ENCODE assay signal across 21 cellular contexts in genomic region chr15:85488997-85489396, GRCh38.
A peak's percentile ranks its signal among the peaks of the same experiment; 100 is the strongest.
DNase-seq lines count a peak whose midpoint lies in the region; ATAC-seq, FAIRE-seq and TF ChIP-seq lines count a peak whose summit lies in the region.
"Had no signal": no experiment of that assay in that cellular context is flagged by ENCODE, and none has a peak within 500 bp of the region (broad histone marks: within the 10 kb centered on the region; RNA-seq: fewer than 3 reads in every experiment).

No MANE protein-coding gene starts in this region.

- H3K27me3 ChIP-seq in DOHH2 (ENCODE audit: control insufficient read depth, low read length) (no peaks in the 10 kb centered on the region), small intestine (ENCODE audit: control insufficient read depth in 2 of 2, insufficient read depth in 2 of 2, low read length in 2 of 2) (no peaks in the 10 kb centered on the region), GM23338 (ENCODE audit: insufficient read depth) (no peaks in the 10 kb centered on the region)
- H3K27me3 ChIP-seq: Peyer's patch, tibial nerve had no signal

- H2AFZ ChIP-seq in GM23338, result no peak overlapping the region

- no peak for ATAC-seq in GM23338
- ATAC-seq: left cardiac atrium had no signal

- H3K4me3 ChIP-seq in DOHH2 (ENCODE audit: low read length) (peak overlapping the region; percentile 6; the same call in 1 of the 2 replicates), small intestine (ENCODE audit: low read depth in 1 of 2, low read length in 2 of 2) (no peak overlapping the region), GM23338 (no peak overlapping the region)
- H3K4me3 ChIP-seq: Peyer's patch, tibial nerve had no signal

- H3K27me3 Mint-ChIP-seq in endothelial cell (ENCODE audit: unreplicated experiment) (peaks cover 1% of the 10 kb centered on the region), GM23338 (ENCODE audit: insufficient read depth, low read depth, poor library complexity) (peaks cover 5% of the 10 kb centered on the region)
- H3K27me3 Mint-ChIP-seq: IgD-negative memory B cell had no signal

- H3K9me3 Mint-ChIP-seq in endothelial cell (ENCODE audit: unreplicated experiment), result no peaks in the 10 kb centered on the region
- no peaks in the 10 kb centered on the region for H3K9me3 Mint-ChIP-seq in GM23338
- H3K9me3 Mint-ChIP-seq: IgD-negative memory B cell had no signal

- H3K79me2 ChIP-seq in DOHH2 (ENCODE audit: control insufficient read depth, low read length), result peaks cover 96% of the 10 kb centered on the region
- H3K79me2 ChIP-seq in GM23338 (replicated peaks; ENCODE audit: insufficient read depth), result peaks cover 60% of the 10 kb centered on the region

- H3K9me3 ChIP-seq in DOHH2 (ENCODE audit: control insufficient read depth, insufficient read depth, low read length) (no peaks in the 10 kb centered on the region), small intestine (ENCODE audit: control insufficient read depth, low read depth) (no peaks in the 10 kb centered on the region)
- H3K9me3 ChIP-seq: Peyer's patch, tibial nerve had no signal

- H3K4me2 ChIP-seq in DOHH2 (ENCODE audit: low read length) (peak overlapping the region; percentile 44), GM23338 (no peak overlapping the region)

- H3K27ac ChIP-seq in DOHH2 (ENCODE audit: low read depth, low read length) (no peak overlapping the region), small intestine (ENCODE audit: low read depth in 1 of 2, low read length in 1 of 2) (no peak overlapping the region), GM23338 (ENCODE audit: low read depth) (no peak overlapping the region)
- H3K27ac ChIP-seq: Peyer's patch had no signal

- H4K20me1 ChIP-seq in DOHH2 (ENCODE audit: control insufficient read depth, insufficient read depth, low read depth, low read length) (peaks cover 5% of the 10 kb centered on the region), GM23338 (replicated peaks; ENCODE audit: insufficient read depth) (peaks cover 11% of the 10 kb centered on the region)

- peaks cover 7% of the 10 kb centered on the region for H3K36me3 Mint-ChIP-seq in endothelial cell (ENCODE audit: low read depth, unreplicated experiment)
- H3K36me3 Mint-ChIP-seq in GM23338 (ENCODE audit: low read depth), result peaks cover 3% of the 10 kb centered on the region; the same call in 1 of the 3 replicates

- no peaks in the 10 kb centered on the region for H3K9me2 ChIP-seq in DOHH2 (replicated peaks; ENCODE audit: control insufficient read depth, low read length)
- H3K9me2 ChIP-seq in GM23338 (ENCODE audit: insufficient read depth), result no peaks in the 10 kb centered on the region

- peaks cover 43% of the 10 kb centered on the region for H3K4me1 Mint-ChIP-seq in endothelial cell (ENCODE audit: unreplicated experiment)
- H3K4me1 Mint-ChIP-seq in GM23338, result peaks cover 25% of the 10 kb centered on the region

- TF ChIP-seq CTCF in DOHH2 (IDR thresholded peaks at IDR 0.05; ENCODE audit: low read depth, low read length, poor library complexity, severe bottlenecking), result no peak
- no peak for TF ChIP-seq CTCF in endothelial cell (IDR thresholded peaks at IDR 0.05; ENCODE audit: unreplicated experiment)
- no peak for TF ChIP-seq CTCF in GM23338 (conservative IDR thresholded peaks at IDR 0.05; ENCODE audit: low read depth in 2 of 2)

- H3K4me1 ChIP-seq in DOHH2 (ENCODE audit: control insufficient read depth, low read length) (peaks cover 76% of the 10 kb centered on the region), small intestine (ENCODE audit: control insufficient read depth in 2 of 2, insufficient read depth in 1 of 2, low read depth in 1 of 2, low read length in 1 of 2) (no peaks in the 10 kb centered on the region), GM23338 (ENCODE audit: insufficient read depth) (peaks cover 2% of the 10 kb centered on the region; the same call in 1 of the 2 replicates)

- 7 to 60% (median 23%) methylated on average over 1 of the region's 1 CpG for WGBS in small intestine, 3 donors

- FAIRE-seq in small intestine (lab: Jason Lieb, UNC), result no peak

- no peak overlapping the region for H3K4me3 Mint-ChIP-seq in endothelial cell (ENCODE audit: unreplicated experiment)
- H3K4me3 Mint-ChIP-seq in GM23338, result no peak overlapping the region

- H3K36me3 ChIP-seq in DOHH2 (ENCODE audit: control insufficient read depth, low read length) (peaks cover 29% of the 10 kb centered on the region), small intestine (ENCODE audit: control insufficient read depth in 2 of 2, insufficient read depth in 2 of 2, low read length in 2 of 2) (no peaks in the 10 kb centered on the region), GM23338 (ENCODE audit: insufficient read depth) (no peaks in the 10 kb centered on the region)
- H3K36me3 ChIP-seq: Peyer's patch had no signal

- H3F3A ChIP-seq in DOHH2 (ENCODE audit: control insufficient read depth, insufficient read depth) (peaks cover 11% of the 10 kb centered on the region; the same call in 1 of the 2 replicates), GM23338 (replicated peaks; ENCODE audit: low read depth) (no peaks in the 10 kb centered on the region)

- peak overlapping the region; percentile 63 for H3K27ac Mint-ChIP-seq in endothelial cell (ENCODE audit: unreplicated experiment)
- H3K27ac Mint-ChIP-seq in GM23338, result no peak overlapping the region

- peak; percentile 57 for DNase-seq in HT-29 (ENCODE audit: low spot score)
- no peak for DNase-seq in endothelial cell (ENCODE audit: low spot score)
- peak; percentile 25 for DNase-seq in small intestine
- no peak for DNase-seq in SHP77 (lab: John Stamatoyannopoulos, UW)
- DNase-seq in GM23338 (ENCODE audit: low spot score), result no peak
- DNase-seq in UCSD-AML1 (lab: John Stamatoyannopoulos, UW; ENCODE audit: unreplicated experiment), result no peak
- DNase-seq: activated CD4-positive, alpha-beta T cell treated with anti-CD3 and anti-CD28 coated beads for 48 hours; activated CD8-positive, alpha-beta memory T cell treated with anti-CD3 and anti-CD28 coated beads, Interleukin-2, amount 50 U/mL, for 48 hours; AML-193; amygdala; central memory CD4-positive, alpha-beta T cell; GDM1; HCEC 1CT; left cardiac atrium; NCI-H1694; NCI-H82; Peyer's patch; stimulated activated CD4-positive, alpha-beta T cell treated with anti-CD3 and anti-CD28 coated beads, Interleukin-12 subunit alpha, Interleukin-12 subunit beta, amount 100 ng/mL, for 4 hours had no signal

TF ChIP-seq in GM23338, 12 proteins besides CTCF, POLR2A, EP300 and RAD21 (continues in another document):
- no peak for TF ChIP-seq NANOG (IDR thresholded peaks at IDR 0.05; ENCODE audit: borderline replicate concordance)
- TF ChIP-seq EZH2phosphoT487 (IDR thresholded peaks at IDR 0.05; ENCODE audit: unreplicated experiment), result no peak
- TF ChIP-seq, protein P1, sequence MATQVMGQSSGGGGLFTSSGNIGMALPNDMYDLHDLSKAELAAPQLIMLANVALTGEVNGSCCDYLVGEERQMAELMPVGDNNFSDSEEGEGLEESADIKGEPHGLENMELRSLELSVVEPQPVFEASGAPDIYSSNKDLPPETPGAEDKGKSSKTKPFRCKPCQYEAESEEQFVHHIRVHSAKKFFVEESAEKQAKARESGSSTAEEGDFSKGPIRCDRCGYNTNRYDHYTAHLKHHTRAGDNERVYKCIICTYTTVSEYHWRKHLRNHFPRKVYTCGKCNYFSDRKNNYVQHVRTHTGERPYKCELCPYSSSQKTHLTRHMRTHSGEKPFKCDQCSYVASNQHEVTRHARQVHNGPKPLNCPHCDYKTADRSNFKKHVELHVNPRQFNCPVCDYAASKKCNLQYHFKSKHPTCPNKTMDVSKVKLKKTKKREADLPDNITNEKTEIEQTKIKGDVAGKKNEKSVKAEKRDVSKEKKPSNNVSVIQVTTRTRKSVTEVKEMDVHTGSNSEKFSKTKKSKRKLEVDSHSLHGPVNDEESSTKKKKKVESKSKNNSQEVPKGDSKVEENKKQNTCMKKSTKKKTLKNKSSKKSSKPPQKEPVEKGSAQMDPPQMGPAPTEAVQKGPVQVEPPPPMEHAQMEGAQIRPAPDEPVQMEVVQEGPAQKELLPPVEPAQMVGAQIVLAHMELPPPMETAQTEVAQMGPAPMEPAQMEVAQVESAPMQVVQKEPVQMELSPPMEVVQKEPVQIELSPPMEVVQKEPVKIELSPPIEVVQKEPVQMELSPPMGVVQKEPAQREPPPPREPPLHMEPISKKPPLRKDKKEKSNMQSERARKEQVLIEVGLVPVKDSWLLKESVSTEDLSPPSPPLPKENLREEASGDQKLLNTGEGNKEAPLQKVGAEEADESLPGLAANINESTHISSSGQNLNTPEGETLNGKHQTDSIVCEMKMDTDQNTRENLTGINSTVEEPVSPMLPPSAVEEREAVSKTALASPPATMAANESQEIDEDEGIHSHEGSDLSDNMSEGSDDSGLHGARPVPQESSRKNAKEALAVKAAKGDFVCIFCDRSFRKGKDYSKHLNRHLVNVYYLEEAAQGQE (IDR thresholded peaks at IDR 0.05; ENCODE audit: unreplicated experiment), result no peak
- TF ChIP-seq ETS1 (IDR thresholded peaks at IDR 0.05), result no peak
- TF ChIP-seq POLR2AphosphoS5 (IDR thresholded peaks at IDR 0.05; ENCODE audit: low read depth), result no peak
- TF ChIP-seq STAT1 (IDR thresholded peaks at IDR 0.05; ENCODE audit: unreplicated experiment), result no peak
- TF ChIP-seq EZH2 (IDR thresholded peaks at IDR 0.05; ENCODE audit: low read depth, unreplicated experiment), result no peak

Comparison
In these comparisons a context has a peak if more than half of its experiments do, and no peak if none do; other contexts are left out.
1. DNase-seq: peak in HT-29 (single experiment) and small intestine (single experiment); none in endothelial cell (single experiment), SHP77 (0 of 2), GM23338 (single experiment) and UCSD-AML1 (single experiment).